In the genomic region with DNA sequence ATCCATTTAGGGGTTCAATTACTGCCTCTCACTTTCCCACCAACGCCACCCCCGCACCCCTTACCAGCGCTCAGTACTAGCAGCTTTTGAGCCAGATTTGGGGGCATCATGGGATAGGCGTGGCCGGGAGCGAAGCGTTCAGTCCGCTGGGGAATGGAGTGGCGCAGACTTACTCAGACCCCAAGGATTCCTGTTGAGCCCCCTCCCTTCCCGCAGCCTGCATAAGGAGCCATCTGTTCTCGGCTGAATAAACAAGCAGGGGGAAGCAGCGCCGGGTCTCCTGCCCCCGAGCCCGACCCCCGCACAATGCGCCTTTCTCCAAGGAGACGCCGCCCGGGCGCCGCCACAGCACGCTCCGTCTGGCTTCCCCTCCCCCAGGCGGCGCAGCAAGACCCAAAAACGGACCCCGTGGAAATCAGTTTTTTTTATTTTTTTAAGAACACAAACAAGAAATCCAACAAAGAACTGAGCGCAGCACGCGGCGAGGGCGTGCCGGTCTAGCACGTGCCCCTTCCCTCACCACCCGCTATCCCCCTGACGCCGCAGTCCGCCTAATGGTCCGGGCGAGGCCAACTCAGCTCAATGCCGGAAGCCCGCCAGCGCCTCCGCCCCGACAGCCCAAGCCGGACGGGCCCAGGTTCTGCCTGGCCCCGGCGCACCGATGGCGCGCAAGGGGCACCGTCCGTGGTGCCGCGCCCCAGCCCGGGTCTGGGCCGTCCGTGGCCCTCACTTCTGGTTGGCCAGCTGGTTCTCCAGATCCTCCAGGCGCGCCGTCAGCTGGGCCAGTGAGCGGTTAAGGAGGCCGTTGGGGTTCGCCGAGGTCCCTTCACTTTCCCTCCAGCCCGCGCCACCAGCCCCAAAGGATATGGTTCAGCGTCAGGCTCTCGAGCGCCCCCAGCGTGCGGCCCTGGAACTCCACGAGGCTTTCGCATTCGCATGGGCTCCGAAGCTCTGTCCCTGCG, we compare ENCODE assay signal across 7 cellular contexts. TPM values are rescaled to one million over a fixed set of nuclear protein-coding genes. Genes with fewer than 3 reads are reported as not detected.
DNase-seq lines count a peak whose midpoint lies in the region; ATAC-seq and TF ChIP-seq lines count a peak whose summit lies in the region.

No MANE protein-coding gene starts in this region.

- ATAC-seq in GM18868 (IDR thresholded peaks at IDR 0.05; ENCODE audit: unreplicated experiment) (peak; percentile 39), upper lobe of right lung (peak; percentile 95)

- DNase-seq in MG63, result peak; percentile 88
- peak; percentile 55 to 82 (median 61) for DNase-seq in T-helper 1 cell
- peak; percentile 68 to 87 (median 80) for DNase-seq in adrenal gland
- peak; percentile 78 for DNase-seq in left ventricle myocardium inferior
- DNase-seq in progenitor cell of endocrine pancreas (ENCODE audit: low spot score, unreplicated experiment), result peak; percentile 85
- peak; percentile 95 for DNase-seq in upper lobe of right lung

- no peaks in the 10 kb centered on the region for H3K9me3 Mint-ChIP-seq in progenitor cell of endocrine pancreas (ENCODE audit: low read depth)

- H3K9me3 ChIP-seq in MG63 (peaks cover 6% of the 10 kb centered on the region; the same call in 1 of the 2 replicates), adrenal gland (replicated peaks in 1 of 3) (no peaks in the 10 kb centered on the region), left ventricle myocardium inferior (replicated peaks) (no peaks in the 10 kb centered on the region), upper lobe of right lung (no peaks in the 10 kb centered on the region)

- H3K36me3 ChIP-seq in MG63 (no peaks in the 10 kb centered on the region), adrenal gland (replicated peaks in 1 of 2) (no peaks in the 10 kb centered on the region), left ventricle myocardium inferior (no peaks in the 10 kb centered on the region), upper lobe of right lung (no peaks in the 10 kb centered on the region)

- H3K4me1 ChIP-seq in adrenal gland (replicated peaks in 1 of 2) (peaks cover 0 to 9% of the 10 kb centered on the region in 2 donors), left ventricle myocardium inferior (peaks cover 21% of the 10 kb centered on the region), upper lobe of right lung (peaks cover 10% of the 10 kb centered on the region)

- peak; percentile 66 to 90 (median 85) for TF ChIP-seq CTCF in adrenal gland (IDR thresholded peaks at IDR 0.05)
- TF ChIP-seq CTCF in left ventricle myocardium inferior (IDR thresholded peaks at IDR 0.05; ENCODE audit: borderline replicate concordance), result peak; percentile 96
- peak; percentile 90 for TF ChIP-seq CTCF in progenitor cell of endocrine pancreas (IDR thresholded peaks at IDR 0.05; ENCODE audit: unreplicated experiment)
- peak; percentile 97 for TF ChIP-seq CTCF in upper lobe of right lung (IDR thresholded peaks at IDR 0.05)

- peak overlapping the region; percentile 75 for H3K4me3 Mint-ChIP-seq in progenitor cell of endocrine pancreas (ENCODE audit: low read depth)

- H3K27ac ChIP-seq in adrenal gland (peak overlapping the region in 1 of 5 donors; percentile 31), left ventricle myocardium inferior (replicated peaks) (peak overlapping the region; percentile 27), upper lobe of right lung (peak overlapping the region; percentile 65)

- no peak for TF ChIP-seq POLR2A in adrenal gland (IDR thresholded peaks at IDR 0.05)

- 4 to 9% (median 7%) methylated on average over 49 to 79 of the region's 79 CpGs for WGBS in adrenal gland, 4 donors

- peak overlapping the region; percentile 58 for H3K4me3 ChIP-seq in MG63
- H3K4me3 ChIP-seq in adrenal gland, result peak overlapping the region in 2 of 4 donors; percentile 30 to 60
- peak overlapping the region; percentile 70 for H3K4me3 ChIP-seq in left ventricle myocardium inferior
- peak overlapping the region; percentile 55 for H3K4me3 ChIP-seq in upper lobe of right lung

- H3K4me1 Mint-ChIP-seq in progenitor cell of endocrine pancreas (ENCODE audit: low read depth), result peaks cover 2% of the 10 kb centered on the region

- H3K27ac Mint-ChIP-seq in progenitor cell of endocrine pancreas, result peak overlapping the region; percentile 92

- H3K27me3 Mint-ChIP-seq in progenitor cell of endocrine pancreas, result peaks cover 38% of the 10 kb centered on the region

- no peaks in the 10 kb centered on the region for H3K36me3 Mint-ChIP-seq in progenitor cell of endocrine pancreas (ENCODE audit: insufficient read depth)

- intact Hi-C loops in adrenal gland (cut with DNase I) (no loop called here), left ventricle myocardium inferior (cut with micrococcal nuclease) (no loop called here), upper lobe of right lung (cut with DNase I) (no loop called here)

- H3K27me3 ChIP-seq in MG63 (no peaks in the 10 kb centered on the region), adrenal gland (peaks cover 11% of the 10 kb centered on the region), left ventricle myocardium inferior (ENCODE audit: low read depth) (peaks cover 64% of the 10 kb centered on the region), upper lobe of right lung (peaks cover 3% of the 10 kb centered on the region)

RNA-seq across cellular contexts. Expression of a gene that starts 13.3 kb away (rescaled TPM):
- not detected in 2 replicates for total RNA-seq in MG63 (2014; rRNA removed; shearing (Covaris generic); ENCODE audit: low replicate concordance)
- not detected for total RNA-seq in adrenal gland
- under 1 TPM in 1 of 3 donors, not detected in 2; 0.03 TPM for polyA plus RNA-seq in adrenal gland
- total RNA-seq in left ventricle myocardium inferior, result not detected
- total RNA-seq in progenitor cell of endocrine pancreas, result 1.4 and 1.5 TPM in 2 replicates
- not detected for total RNA-seq in upper lobe of right lung

RNA-seq across cellular contexts. Expression of a gene that starts 14.8 kb away (rescaled TPM):
- not detected in 2 replicates for total RNA-seq in MG63 (2014; rRNA removed; shearing (Covaris generic); ENCODE audit: low replicate concordance)
- total RNA-seq in adrenal gland, result under 1 TPM in 1 of 8 donors, not detected in 7; 0.15 TPM
- polyA plus RNA-seq in adrenal gland, result under 1 TPM in 2 of 3 donors, not detected in 1; 0.16 to 0.37 TPM
- total RNA-seq in left ventricle myocardium inferior, result not detected
- 0.20 TPM in 1 of 2 replicates, not detected in the other for total RNA-seq in progenitor cell of endocrine pancreas
- total RNA-seq in upper lobe of right lung, result 0.29 TPM

RNA-seq across cellular contexts. Expression of a gene that starts 39.0 kb away (rescaled TPM):
- 25.7 and 52.2 TPM in 2 replicates for total RNA-seq in MG63 (2014; rRNA removed; shearing (Covaris generic); ENCODE audit: low replicate concordance)
- total RNA-seq in adrenal gland (10 to 100 TPM in 1 of 8 donors, 1 to 10 TPM in 5, not detected in 2; 1.8 to 33.7 (median 5.6) TPM), left ventricle myocardium inferior (1.8 TPM), progenitor cell of endocrine pancreas (not detected in 2 replicates), upper lobe of right lung (966 TPM)
- polyA plus RNA-seq in adrenal gland, result 10 to 100 TPM in 1 of 3 donors, 1 to 10 TPM in 2; 2.3 to 25.7 (median 9.2) TPM

RNA-seq across cellular contexts. Expression of a gene that starts 54.9 kb away (rescaled TPM):
- total RNA-seq in MG63 (2014; rRNA removed; shearing (Covaris generic); ENCODE audit: low replicate concordance), result 204 and 214 TPM in 2 replicates
- total RNA-seq in adrenal gland, result 100 to 1,000 TPM in 2 of 8 donors, 10 to 100 TPM in 6; 66.9 to 128 (median 84.7) TPM
- polyA plus RNA-seq in adrenal gland, result 10 to 100 TPM; 48.7 to 64.9 (median 55.3) TPM
- 77.4 TPM for total RNA-seq in left ventricle myocardium inferior
- total RNA-seq in progenitor cell of endocrine pancreas, result 112 and 121 TPM in 2 replicates
- total RNA-seq in upper lobe of right lung, result 345 TPM

Comparison
In these comparisons a context has a peak if more than half of its experiments do, and no peak if none do; other contexts are left out.
1. RNA of a gene that starts 39.0 kb away (total RNA-seq): 966 TPM in upper lobe of right lung (single experiment); 25.7 to 52.2 TPM in MG63, 1.8 to 33.7 TPM in adrenal gland, 1.8 TPM in left ventricle myocardium inferior (single experiment) and not detected in progenitor cell of endocrine pancreas; every median in the first group is over 10 times any median in the second.
2. Peak in every context shown above with its lines, with median percentiles within 50 percentile points of each other: DNase-seq and CTCF ChIP-seq.